Comparison of ENCODE assay signal across 9 cellular contexts in the genomic region with DNA sequence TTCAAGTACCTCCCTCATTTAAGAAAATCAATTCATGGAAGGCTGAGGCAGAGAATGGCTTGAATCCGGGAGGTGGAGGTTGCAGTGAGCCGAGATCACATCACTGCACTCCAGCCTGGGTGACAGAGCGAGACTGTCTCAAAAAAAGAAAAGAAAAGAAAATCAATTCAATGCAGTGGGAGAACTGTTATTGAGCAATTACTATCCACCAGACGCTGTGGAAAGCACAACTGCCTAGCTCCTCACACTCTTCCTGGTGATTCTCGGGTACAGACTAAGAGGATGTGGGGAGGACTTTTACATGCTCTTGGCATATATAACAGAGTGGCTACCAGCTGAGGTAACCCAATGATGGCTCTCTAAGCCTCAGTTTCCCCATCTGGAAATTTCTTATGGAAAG. TPM values are rescaled to one million over a fixed set of nuclear protein-coding genes. Genes with fewer than 3 reads are reported as not detected.
DNase-seq lines count a peak whose midpoint lies in the region; ATAC-seq and TF ChIP-seq lines count a peak whose summit lies in the region.
"Had no signal": no experiment of that assay in that cellular context is flagged by ENCODE, and none has a peak within 500 bp of the region (broad histone marks: within the 10 kb centered on the region; RNA-seq: fewer than 3 reads in every experiment).

No MANE protein-coding gene starts in this region.

- no peak for ATAC-seq in Panc1
- ATAC-seq in stimulated activated memory B cell treated with anti-CD40 and anti-IgM and Interleukin-4, amounts not matched to agents 10 μg/mL and 1 μg/mL and 100 μg/mL, for 72 hours: no peak

- H3K4me3 ChIP-seq in Panc1 (ENCODE audit: low read depth in 2 of 2, low read length in 2 of 2) (peak overlapping the region in 1 of 2 experiments; percentile 23; a peak in 2 of 4 replicates), esophagus (ENCODE audit: low read depth in 1 of 2, low read length in 2 of 2) (no peak overlapping the region), brain microvascular endothelial cell (ENCODE audit: low read depth, low read length) (no peak overlapping the region)
- H3K4me3 ChIP-seq: cardiac muscle cell had no signal

- BruUV-seq in Panc1 (replicated peaks; lab: Mats Ljungman, UMichigan): no TSS peak

- H3K4me1 ChIP-seq in Panc1 (ENCODE audit: control insufficient read depth, insufficient read depth, low read length): peaks cover 5% of the 10 kb centered on the region
- no peaks in the 10 kb centered on the region for H3K4me1 ChIP-seq in esophagus (ENCODE audit: control insufficient read depth in 2 of 2, insufficient read depth in 2 of 2, low read length in 1 of 2)

- TF ChIP-seq CTCF in Panc1 (IDR thresholded peaks at IDR 0.05): no peak
- no peak for TF ChIP-seq CTCF in brain microvascular endothelial cell (IDR thresholded peaks at IDR 0.05; ENCODE audit: low read depth, low read length, missing control alignments)

- peaks cover 50% of the 10 kb centered on the region for H3K4me1 Mint-ChIP-seq in stimulated activated memory B cell treated with anti-CD40 and anti-IgM and Interleukin-4, amounts not matched to agents 10 μg/mL and 1 μg/mL and 100 μg/mL, for 72 hours

- peak overlapping the region; percentile 98 for H3K27ac Mint-ChIP-seq in stimulated activated memory B cell treated with anti-CD40 and anti-IgM and Interleukin-4, amounts not matched to agents 10 μg/mL and 1 μg/mL and 100 μg/mL, for 72 hours

- H3K27me3 Mint-ChIP-seq in stimulated activated memory B cell treated with anti-CD40 and anti-IgM and Interleukin-4, amounts not matched to agents 10 μg/mL and 1 μg/mL and 100 μg/mL, for 72 hours: no peaks in the 10 kb centered on the region

- H3K27ac ChIP-seq in Panc1 (ENCODE audit: low read length) (peak overlapping the region; percentile 91), esophagus (ENCODE audit: low read depth in 2 of 2, low read length in 1 of 2) (peak overlapping the region; percentile 40 to 42), brain microvascular endothelial cell (no peak overlapping the region)
- H3K27ac ChIP-seq: cardiac muscle cell had no signal

- H3K27me3 ChIP-seq in Panc1 (ENCODE audit: control insufficient read depth, insufficient read depth, low read length) (no peaks in the 10 kb centered on the region), esophagus (ENCODE audit: control insufficient read depth in 1 of 2, insufficient read depth in 2 of 2, low read length in 2 of 2) (no peaks in the 10 kb centered on the region), brain microvascular endothelial cell (replicated peaks) (no peaks in the 10 kb centered on the region)
- H3K27me3 ChIP-seq: cardiac muscle cell had no signal

- CTCF ChIA-PET in Panc1 (lab: Charles Lee): interaction anchor here (0.7 kb wide), 1 partner anchor 1513 kb away, joined by 3 read pairs; no protein-coding TSS in a partner anchor

- in situ Hi-C loops in Panc1 (cut with HindIII; ENCODE audit: low pct_unique_long_range_greater_than_20kb, low sequenced_read_pairs) (no loop called here), brain microvascular endothelial cell (cut with HindIII; ENCODE audit: low pct_ligation_motif_present, low sequenced_read_pairs) (no loop called here)

- H3K9me3 ChIP-seq in Panc1 (ENCODE audit: control insufficient read depth, insufficient read depth, low read depth, low read length) (no peaks in the 10 kb centered on the region), esophagus (ENCODE audit: control insufficient read depth in 2 of 2, insufficient read depth in 1 of 2, low read depth in 1 of 2, low read length in 1 of 2) (peaks cover 0 to 8% of the 10 kb centered on the region in 2 donors)

- H3K9me3 Mint-ChIP-seq in stimulated activated memory B cell treated with anti-CD40 and anti-IgM and Interleukin-4, amounts not matched to agents 10 μg/mL and 1 μg/mL and 100 μg/mL, for 72 hours: no peaks in the 10 kb centered on the region

- H3K36me3 ChIP-seq in Panc1 (ENCODE audit: control insufficient read depth, insufficient read depth, low read length) (no peaks in the 10 kb centered on the region; the same call in 1 of the 2 replicates), esophagus (ENCODE audit: control insufficient read depth in 2 of 2, insufficient read depth in 2 of 2, low read length in 1 of 2) (no peaks in the 10 kb centered on the region), brain microvascular endothelial cell (replicated peaks) (peaks cover 21% of the 10 kb centered on the region)
- H3K36me3 ChIP-seq: cardiac muscle cell had no signal

- DNase-seq in NCI-H82 (lab: John Stamatoyannopoulos, UW): peak; percentile 2
- no peak for DNase-seq in NCI-H82 treated with DMSO at 0.1 percent for 48 hours (lab: John Stamatoyannopoulos, UW; ENCODE audit: unreplicated experiment)
- no peak for DNase-seq in Panc1 (ENCODE audit: low read depth, low spot score)
- no peak for DNase-seq in nucleus accumbens (lab: John Stamatoyannopoulos, UW)
- DNase-seq in brain microvascular endothelial cell: no peak
- no peak for DNase-seq in COR-L47 (lab: John Stamatoyannopoulos, UW)

- WGBS in esophagus, 2 donors: 72% methylated on average over 5 of the region's 5 CpGs

- H3K4me3 Mint-ChIP-seq in stimulated activated memory B cell treated with anti-CD40 and anti-IgM and Interleukin-4, amounts not matched to agents 10 μg/mL and 1 μg/mL and 100 μg/mL, for 72 hours: peak overlapping the region; percentile 86

- H3K36me3 Mint-ChIP-seq in stimulated activated memory B cell treated with anti-CD40 and anti-IgM and Interleukin-4, amounts not matched to agents 10 μg/mL and 1 μg/mL and 100 μg/mL, for 72 hours: peaks cover 22% of the 10 kb centered on the region

- intact Hi-C loops in Panc1 (cut with micrococcal nuclease; ENCODE audit: unreplicated experiment): loop anchor here (10.0 kb wide), 2 partner anchors 103 to 513 kb away; no protein-coding TSS in a partner anchor

- POLR2A ChIA-PET in Panc1 (lab: Charles Lee): no interaction called here

RNA-seq across cellular contexts. Expression of a gene that starts 2.7 kb away (rescaled TPM):
- 2,928 TPM for total RNA-seq in Panc1 (2021; ENCODE audit: unreplicated experiment)
- 5,442 TPM for polyA plus RNA-seq in Panc1 (2012; ENCODE audit: insufficient read length)
- 1,000 to 10,000 TPM; 1,322 to 1,747 TPM for polyA plus RNA-seq in esophagus
